14 cellular contexts compared by ENCODE assay signal in genomic region chr12:108594-108993, GRCh38. TPM values are rescaled to one million over a fixed set of nuclear protein-coding genes. Genes with fewer than 3 reads are reported as not detected.
A peak's percentile ranks its signal among the peaks of the same experiment; 100 is the strongest.
DNase-seq lines count a peak whose midpoint lies in the region; ATAC-seq and TF ChIP-seq lines count a peak whose summit lies in the region.
"Had no signal": no experiment of that assay in that cellular context is flagged by ENCODE, and none has a peak within 500 bp of the region (broad histone marks: within the 10 kb centered on the region; RNA-seq: fewer than 3 reads in every experiment).

No MANE protein-coding gene starts in this region.

- H3K27me3 Mint-ChIP-seq in activated naive CD4-positive, alpha-beta T cell treated with anti-CD3 and anti-CD28 coated beads for 36 hours (ENCODE audit: low read depth) = no peaks in the 10 kb centered on the region

- CTCF ChIA-PET in activated naive CD4-positive, alpha-beta T cell treated with anti-CD3 and anti-CD28 coated beads for 36 hours (lab: Charles Lee) = no interaction called here

- H3K36me3 Mint-ChIP-seq in activated naive CD4-positive, alpha-beta T cell treated with anti-CD3 and anti-CD28 coated beads for 36 hours (ENCODE audit: low read depth) = no peaks in the 10 kb centered on the region
- H3K36me3 Mint-ChIP-seq: CD4-positive, alpha-beta memory T cell had no signal

- ATAC-seq in SK-N-SH treated with all-trans-retinoic acid at 6 μM for 48 hours (peak; percentile 43), HG02588 (IDR thresholded peaks at IDR 0.05; ENCODE audit: unreplicated experiment) (no peak)

- DNase-seq in COLO668 (lab: John Stamatoyannopoulos, UW; ENCODE audit: unreplicated experiment) (peak; percentile 60), HK-2 (ENCODE audit: unreplicated experiment) (peak; percentile 29), midbrain (lab: John Stamatoyannopoulos, UW) (peak; percentile 40), D341Med (ENCODE audit: low spot score) (no peak)
- no peak for DNase-seq in activated naive CD4-positive, alpha-beta T cell treated with anti-CD3 and anti-CD28 coated beads for 36 hours
- no peak for DNase-seq in effector CD8-positive, alpha-beta T cell (lab: John Stamatoyannopoulos, UW)
- DNase-seq: activated CD4-positive, alpha-beta T cell treated with anti-CD3 and anti-CD28 coated beads, Interleukin-2, amount 50 U/mL, for 4 hours; activated gamma-delta T cell treated with Interleukin-2 at 50 U/mL for 16 hours; CD4-positive, alpha-beta memory T cell; NCI-H226 had no signal

- H3K9me3 Mint-ChIP-seq in activated naive CD4-positive, alpha-beta T cell treated with anti-CD3 and anti-CD28 coated beads for 36 hours = no peaks in the 10 kb centered on the region
- H3K9me3 Mint-ChIP-seq: CD4-positive, alpha-beta memory T cell; central memory CD8-positive, alpha-beta T cell had no signal

- intact Hi-C loops in activated naive CD4-positive, alpha-beta T cell treated with anti-CD3 and anti-CD28 coated beads for 36 hours (cut with micrococcal nuclease) = no loop called here

- H3K4me3 Mint-ChIP-seq in activated naive CD4-positive, alpha-beta T cell treated with anti-CD3 and anti-CD28 coated beads for 36 hours = no peak overlapping the region
- H3K4me3 Mint-ChIP-seq: CD4-positive, alpha-beta memory T cell; central memory CD8-positive, alpha-beta T cell had no signal

- H3K27ac Mint-ChIP-seq in activated naive CD4-positive, alpha-beta T cell treated with anti-CD3 and anti-CD28 coated beads for 36 hours = no peak overlapping the region

- peaks cover 20% of the 10 kb centered on the region for H3K4me1 Mint-ChIP-seq in activated naive CD4-positive, alpha-beta T cell treated with anti-CD3 and anti-CD28 coated beads for 36 hours (ENCODE audit: low read depth)
- H3K4me1 Mint-ChIP-seq: central memory CD8-positive, alpha-beta T cell had no signal

TF ChIP-seq in SK-N-SH treated with all-trans-retinoic acid at 6 μM for 48 hours, 23 proteins besides CTCF, POLR2A, EP300 and RAD21:
- no peak for TF ChIP-seq TCF4 (CRISPR knock-in tag; IDR thresholded peaks at IDR 0.05; ENCODE audit: borderline replicate concordance)
- no peak for TF ChIP-seq PPARA (CRISPR knock-in tag; IDR thresholded peaks at IDR 0.05; ENCODE audit: borderline replicate concordance)
- TF ChIP-seq, protein P1, sequence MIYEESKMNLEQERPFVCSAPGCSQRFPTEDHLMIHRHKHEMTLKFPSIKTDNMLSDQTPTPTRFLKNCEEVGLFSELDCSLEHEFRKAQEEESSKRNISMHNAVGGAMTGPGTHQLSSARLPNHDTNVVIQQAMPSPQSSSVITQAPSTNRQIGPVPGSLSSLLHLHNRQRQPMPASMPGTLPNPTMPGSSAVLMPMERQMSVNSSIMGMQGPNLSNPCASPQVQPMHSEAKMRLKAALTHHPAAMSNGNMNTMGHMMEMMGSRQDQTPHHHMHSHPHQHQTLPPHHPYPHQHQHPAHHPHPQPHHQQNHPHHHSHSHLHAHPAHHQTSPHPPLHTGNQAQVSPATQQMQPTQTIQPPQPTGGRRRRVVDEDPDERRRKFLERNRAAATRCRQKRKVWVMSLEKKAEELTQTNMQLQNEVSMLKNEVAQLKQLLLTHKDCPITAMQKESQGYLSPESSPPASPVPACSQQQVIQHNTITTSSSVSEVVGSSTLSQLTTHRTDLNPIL (CRISPR knock-in tag; IDR thresholded peaks at IDR 0.05; ENCODE audit: low read depth) = no peak
- TF ChIP-seq RARB (CRISPR knock-in tag; IDR thresholded peaks at IDR 0.05) = no peak
- TF ChIP-seq ZFP3 (CRISPR knock-in tag; IDR thresholded peaks at IDR 0.05) = no peak
- TF ChIP-seq TOX (CRISPR knock-in tag; IDR thresholded peaks at IDR 0.05; ENCODE audit: borderline replicate concordance) = no peak
- TF ChIP-seq BACH2 (CRISPR knock-in tag; IDR thresholded peaks at IDR 0.05; ENCODE audit: borderline replicate concordance) = no peak

RNA-seq across cellular contexts. Expression of gene IQSEC3, which starts 42.0 kb away (rescaled TPM):
- 1 to 10 TPM in 1 of 2 experiments, under 1 TPM in 1; 0.86 to 1.0 TPM for total RNA-seq in activated naive CD4-positive, alpha-beta T cell treated with anti-CD3 and anti-CD28 coated beads for 36 hours
- total RNA-seq: GM12878 had no signal

Comparison
In these comparisons a context has a peak if more than half of its experiments do, and no peak if none do; other contexts are left out.
1. DNase-seq: peak in COLO668 (single experiment), HK-2 (single experiment) and midbrain (single experiment); none in activated naive CD4-positive, alpha-beta T cell treated with anti-CD3 and anti-CD28 coated beads for 36 hours (single experiment), D341Med (single experiment) and effector CD8-positive, alpha-beta T cell (single experiment).